10 cellular contexts compared by ENCODE assay signal in the genomic region with DNA sequence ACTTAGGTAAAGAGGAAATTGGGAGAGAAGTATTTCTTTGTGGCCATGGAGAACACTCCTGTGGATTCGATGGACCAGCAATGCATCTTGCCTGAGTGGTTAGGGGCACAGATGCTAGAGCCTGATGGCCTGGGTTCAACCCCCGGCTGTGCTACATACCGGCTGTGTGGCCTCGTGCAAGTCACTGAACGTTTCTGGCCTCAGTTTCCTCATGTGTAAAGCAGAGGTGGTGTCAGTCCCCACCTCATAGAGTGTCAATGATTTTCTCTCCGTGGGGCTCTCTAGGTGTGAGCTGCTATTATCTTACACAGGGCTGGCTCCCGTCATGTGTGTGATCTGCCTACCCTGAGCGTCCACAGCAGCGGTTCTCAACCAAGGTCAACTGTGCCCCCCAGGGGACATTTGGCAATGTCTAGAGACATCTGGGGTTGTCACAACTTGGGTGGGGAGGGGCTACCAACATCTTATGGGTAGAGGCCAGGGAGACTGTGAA. TPM values are rescaled to one million over a fixed set of nuclear protein-coding genes. Genes with fewer than 3 reads are reported as not detected.
DNase-seq lines count a peak whose midpoint lies in the region; ATAC-seq and TF ChIP-seq lines count a peak whose summit lies in the region.
"Had no signal": no experiment of that assay in that cellular context is flagged by ENCODE, and none has a peak within 500 bp of the region (broad histone marks: within the 10 kb centered on the region; RNA-seq: fewer than 3 reads in every experiment).

No MANE protein-coding gene starts in this region.

- H3K36me3 ChIP-seq in left ventricle myocardium inferior (no peaks in the 10 kb centered on the region), esophagus squamous epithelium (no peaks in the 10 kb centered on the region), prostate gland (no peaks in the 10 kb centered on the region), aorta (ENCODE audit: control insufficient read depth in 1 of 2, insufficient read depth in 2 of 2, low read length in 1 of 2) (no peaks in the 10 kb centered on the region)

- H3K4me1 ChIP-seq in left ventricle myocardium inferior (peaks cover 48% of the 10 kb centered on the region), esophagus squamous epithelium (peaks cover 7 to 28% (median 21%) of the 10 kb centered on the region in 3 donors), prostate gland (replicated peaks) (no peaks in the 10 kb centered on the region), aorta (ENCODE audit: control insufficient read depth in 1 of 2, insufficient read depth in 2 of 2, low read length in 2 of 2) (no peaks in the 10 kb centered on the region)
- H3K4me1 ChIP-seq: foreskin keratinocyte had no signal

- DNase-seq in left ventricle myocardium inferior: no peak
- DNase-seq in Right ventricle myocardium superior: no peak
- no peak for DNase-seq in esophagus squamous epithelium (lab: John Stamatoyannopoulos, UW)
- no peak for DNase-seq in prostate gland (ENCODE audit: low spot score)
- DNase-seq in aorta: no peak
- DNase-seq in NCI-H2107 treated with DMSO at 0.1 percent for 48 hours (lab: John Stamatoyannopoulos, UW; ENCODE audit: unreplicated experiment): no peak
- DNase-seq in SKM-1 treated with dmso at 0.1 percent for 144 hours (lab: John Stamatoyannopoulos, UW; ENCODE audit: unreplicated experiment): no peak

- H3K27ac ChIP-seq in left ventricle myocardium inferior (replicated peaks) (peak overlapping the region; percentile 60), esophagus squamous epithelium (peak overlapping the region; percentile 19 to 71 (median 40)), prostate gland (peak overlapping the region; percentile 13 to 51), aorta (ENCODE audit: low read depth in 1 of 2, low read length in 2 of 2) (no peak overlapping the region)
- H3K27ac ChIP-seq: foreskin keratinocyte had no signal

- 83 to 87% methylated on average over 5 to 8 of the region's 9 CpGs for WGBS in esophagus squamous epithelium, 2 donors
- WGBS in prostate gland: 79% methylated on average over 9 of the region's 9 CpGs
- 78 to 87% methylated on average over 9 of the region's 9 CpGs for WGBS in aorta, 2 donors

- no peak overlapping the region for H3K4me3 ChIP-seq in left ventricle myocardium inferior
- no peak overlapping the region for H3K4me3 ChIP-seq in esophagus squamous epithelium
- H3K4me3 ChIP-seq in prostate gland: no peak overlapping the region
- no peak overlapping the region for H3K4me3 ChIP-seq in aorta (ENCODE audit: low read length in 2 of 2)
- H3K4me3 ChIP-seq: mucosa of descending colon had no signal

- TF ChIP-seq POLR2A in esophagus squamous epithelium (IDR thresholded peaks at IDR 0.05) (no peak), prostate gland (IDR thresholded peaks at IDR 0.05) (no peak)

- ATAC-seq in Right ventricle myocardium superior (ENCODE audit: poor library complexity) (no peak), aorta (ENCODE audit: low FRiP score) (peak; percentile 16), GM21529 (IDR thresholded peaks at IDR 0.05; ENCODE audit: unreplicated experiment) (no peak)

- H3K9me3 ChIP-seq in left ventricle myocardium inferior (replicated peaks) (no peaks in the 10 kb centered on the region), esophagus squamous epithelium (no peaks in the 10 kb centered on the region), prostate gland (no peaks in the 10 kb centered on the region), aorta (ENCODE audit: control insufficient read depth, low read length) (no peaks in the 10 kb centered on the region)
- H3K9me3 ChIP-seq: mucosa of descending colon had no signal

- H3K27me3 ChIP-seq in left ventricle myocardium inferior (ENCODE audit: low read depth) (no peaks in the 10 kb centered on the region), esophagus squamous epithelium (no peaks in the 10 kb centered on the region), prostate gland (replicated peaks; ENCODE audit: insufficient read depth) (no peaks in the 10 kb centered on the region), aorta (ENCODE audit: control insufficient read depth in 1 of 2, insufficient read depth in 2 of 2, low read length in 1 of 2) (no peaks in the 10 kb centered on the region)
- H3K27me3 ChIP-seq: foreskin keratinocyte had no signal

- intact Hi-C loops in left ventricle myocardium inferior (cut with micrococcal nuclease): no loop called here
- intact Hi-C loops in Right ventricle myocardium superior (cut with DNase I): loop anchor here (5.0 kb wide), 1 partner anchor 63 kb away; no protein-coding TSS in a partner anchor
- intact Hi-C loops in esophagus squamous epithelium (cut with DNase I): no loop called here
- intact Hi-C loops in prostate gland (cut with DNase I): loop anchor here (1.0 to 10.0 kb wide), 6 partner anchors 63 to 345 kb away; a partner anchor contains a TSS
- intact Hi-C loops in aorta (cut with DNase I): loop anchor here (1.0 to 5.0 kb wide), 3 partner anchors 78 to 271 kb away; no protein-coding TSS in a partner anchor

- TF ChIP-seq CTCF in left ventricle myocardium inferior (IDR thresholded peaks at IDR 0.05; ENCODE audit: borderline replicate concordance): no peak
- TF ChIP-seq CTCF in esophagus squamous epithelium (IDR thresholded peaks at IDR 0.05): no peak
- no peak for TF ChIP-seq CTCF in prostate gland (IDR thresholded peaks at IDR 0.05)

RNA-seq across cellular contexts. Expression of a gene that starts 50.0 kb away (rescaled TPM):
- 25.7 TPM for total RNA-seq in left ventricle myocardium inferior
- total RNA-seq in Right ventricle myocardium superior: 20.1 TPM
- total RNA-seq in esophagus squamous epithelium: 10 to 100 TPM; 23.6 to 30.6 (median 29.0) TPM
- 10 to 100 TPM; 28.5 to 46.6 TPM for total RNA-seq in prostate gland
- 10 to 100 TPM; 31.2 to 51.6 TPM for total RNA-seq in aorta
- 10 to 100 TPM; 17.7 to 19.8 TPM for polyA plus RNA-seq in aorta

Comparison
In these comparisons a context has a peak if more than half of its experiments do, and no peak if none do; other contexts are left out.
1. intact Hi-C loops: an anchor here in Right ventricle myocardium superior (5.0 kb wide), prostate gland (1.0 to 10.0 kb wide) and aorta (1.0 to 5.0 kb wide); none called in left ventricle myocardium inferior and esophagus squamous epithelium.
2. H3K27ac ChIP-seq: peak in left ventricle myocardium inferior (single experiment), esophagus squamous epithelium (4 of 4) and prostate gland (2 of 2); none in aorta (0 of 2).